ENCODE assay signal across 8 cellular contexts in genomic region chr1:23619299-23620188, GRCh38.
DNase-seq lines count a peak whose midpoint lies in the region; ATAC-seq and TF ChIP-seq lines count a peak whose summit lies in the region.

No MANE protein-coding gene starts in this region.

- peak overlapping the region; percentile 55 for H3K4me2 ChIP-seq in mesenchymal stem cell (ENCODE audit: low read length, poor library complexity, severe bottlenecking)

- H2AK5ac ChIP-seq in mesenchymal stem cell (ENCODE audit: low read length, severe bottlenecking), result no peak overlapping the region

- H3K4me3 ChIP-seq in ACC112 (ENCODE audit: low read depth, low read length) (peak overlapping the region; percentile 40; the same call in 1 of the 2 replicates), mesenchymal stem cell (ENCODE audit: insufficient read depth in 1 of 2, low read depth in 1 of 2, low read length in 2 of 2) (peak overlapping the region in 1 of 2 experiments; percentile 29)

- H2BK15ac ChIP-seq in mesenchymal stem cell (ENCODE audit: low read depth, poor library complexity, severe bottlenecking), result peak overlapping the region; percentile 62

- H3K36me3 Mint-ChIP-seq in MCF 10A (ENCODE audit: insufficient read depth, unreplicated experiment), result no peaks in the 10 kb centered on the region

- H2BK12ac ChIP-seq in mesenchymal stem cell (ENCODE audit: low read length in 2 of 2), result peak overlapping the region in 1 of 2 experiments; percentile 47

- no peak for TF ChIP-seq CTCF in MCF 10A (IDR thresholded peaks at IDR 0.05; ENCODE audit: unreplicated experiment)

- no peak overlapping the region for H2BK120ac ChIP-seq in mesenchymal stem cell (ENCODE audit: low read depth, low read length)

- CTCF ChIA-PET in MCF 10A (lab: Yijun Ruan, JAX), result interaction anchor here (0.6 to 5.8 kb wide), 4 partner anchors 10 to 17 kb away, joined by 3 to 29 read pairs (median 6); no protein-coding TSS in a partner anchor

- no peaks in the 10 kb centered on the region for H3K27me3 Mint-ChIP-seq in MCF 10A (ENCODE audit: insufficient read depth, unreplicated experiment)

- H3K4me1 ChIP-seq in ACC112 (ENCODE audit: control insufficient read depth, insufficient read depth, low read length, unreplicated experiment) (no peaks in the 10 kb centered on the region), mesenchymal stem cell (ENCODE audit: control insufficient read depth, insufficient read depth, low read depth, low read length) (peaks cover 6% of the 10 kb centered on the region)

- H3K14ac ChIP-seq in mesenchymal stem cell (ENCODE audit: low read length in 2 of 2), result no peak overlapping the region

- BruUV-seq in MCF 10A (replicated peaks; lab: Mats Ljungman, UMichigan), result no TSS peak

- H4K91ac ChIP-seq in mesenchymal stem cell (ENCODE audit: low read length), result no peak overlapping the region

- H3K36me3 ChIP-seq in ACC112 (ENCODE audit: insufficient read depth, low read length) (no peaks in the 10 kb centered on the region), KOPT-K1 (ENCODE audit: insufficient read depth, low read length) (no peaks in the 10 kb centered on the region), mesenchymal stem cell (ENCODE audit: control insufficient read depth in 1 of 2, insufficient read depth in 2 of 2, low read depth in 1 of 2, low read length in 2 of 2) (no peaks in the 10 kb centered on the region)

- H2BK5ac ChIP-seq in mesenchymal stem cell (ENCODE audit: low read depth, low read length, poor library complexity, severe bottlenecking), result no peak overlapping the region

- WGBS in mesenchymal stem cell, result 21% methylated on average over 23 of the region's 58 CpGs

- peak; percentile 70 for ATAC-seq in GM19455 (IDR thresholded peaks at IDR 0.05; ENCODE audit: unreplicated experiment)

- peak overlapping the region; percentile 53 for H3K4me3 Mint-ChIP-seq in MCF 10A (ENCODE audit: unreplicated experiment)

- H3K79me1 ChIP-seq in mesenchymal stem cell (replicated peaks; ENCODE audit: low read length, poor library complexity, severe bottlenecking), result no peaks in the 10 kb centered on the region

- H3K27me3 ChIP-seq in ACC112 (ENCODE audit: insufficient read depth, low read length), result peaks cover 31% of the 10 kb centered on the region
- H3K27me3 ChIP-seq in mesenchymal stem cell (ENCODE audit: control insufficient read depth in 1 of 2, insufficient read depth in 1 of 2, low read length in 2 of 2), result peaks cover 52 to 61% of the 10 kb centered on the region in 2 experiments

- no peak overlapping the region for H4K8ac ChIP-seq in mesenchymal stem cell (ENCODE audit: low read length)

- H2AFZ ChIP-seq in ACC112 (ENCODE audit: low read length, unreplicated experiment), result no peak overlapping the region
- no peak overlapping the region for H2AFZ ChIP-seq in mesenchymal stem cell (ENCODE audit: low read depth, low read length)

- H3K23ac ChIP-seq in mesenchymal stem cell (ENCODE audit: low read length in 2 of 2), result peak overlapping the region in 1 of 2 experiments; percentile 14

- peaks cover 6% of the 10 kb centered on the region for H3K4me1 Mint-ChIP-seq in MCF 10A (ENCODE audit: insufficient read depth, unreplicated experiment)

- peak overlapping the region in 1 of 2 experiments; percentile 34 for H3K18ac ChIP-seq in mesenchymal stem cell (ENCODE audit: low read depth in 1 of 2, low read length in 2 of 2)

- peak; percentile 66 to 87 (median 81) for DNase-seq in T-helper 2 cell
- peak; percentile 42 for DNase-seq in MCF 10A (ENCODE audit: unreplicated experiment)
- DNase-seq in mesenchymal stem cell, result no peak
- DNase-seq in stimulated activated CD8-positive, alpha-beta memory T cell treated with anti-CD3 and anti-CD28 coated beads, Interleukin-4, amount 100 ng/mL, for 4 hours (ENCODE audit: low read depth in 2 of 2, low spot score in 1 of 2), result peak; percentile 62 to 83
- no peak for DNase-seq in NK-92 treated with Interleukin-12 subunit alpha and Interleukin-12 subunit beta, amount 100 ng/mL, for 24 hours (lab: John Stamatoyannopoulos, UW)

- H3K27ac ChIP-seq in ACC112 (ENCODE audit: low read depth, low read length) (no peak overlapping the region), KOPT-K1 (ENCODE audit: low read depth, low read length, poor library complexity, severe bottlenecking) (peak overlapping the region; percentile 82), mesenchymal stem cell (ENCODE audit: low read length, poor library complexity, severe bottlenecking) (no peak overlapping the region)

- H3K9ac ChIP-seq in mesenchymal stem cell (ENCODE audit: low read length), result no peak overlapping the region

- no peak overlapping the region for H3K27ac Mint-ChIP-seq in MCF 10A (ENCODE audit: low read depth, unreplicated experiment)

- no peaks in the 10 kb centered on the region for H3K79me2 ChIP-seq in ACC112 (ENCODE audit: control insufficient read depth, insufficient read depth, low read length, unreplicated experiment)

- H3K9me3 ChIP-seq in KOPT-K1 (ENCODE audit: insufficient read depth, low read length, poor library complexity, severe bottlenecking) (no peaks in the 10 kb centered on the region), mesenchymal stem cell (ENCODE audit: control insufficient read depth, low read length) (no peaks in the 10 kb centered on the region)

- intact Hi-C loops in MCF 10A (cut with micrococcal nuclease), result no loop called here

- H3K4ac ChIP-seq in mesenchymal stem cell (ENCODE audit: low read depth in 1 of 2, low read length in 2 of 2), result no peak overlapping the region

- POLR2A ChIA-PET in MCF 10A (lab: Yijun Ruan, JAX), result interaction anchor here (1.0 to 6.4 kb wide), 6 partner anchors 12 to 76 kb away, joined by 3 to 63 read pairs (median 5); partner anchors contain the start of gene ID3

- no peaks in the 10 kb centered on the region for H3K9me3 Mint-ChIP-seq in MCF 10A (ENCODE audit: unreplicated experiment)

Comparison
In these comparisons a context has a peak if more than half of its experiments do, and no peak if none do; other contexts are left out.
1. DNase-seq: peak in T-helper 2 cell (5 of 5), MCF 10A (single experiment) and stimulated activated CD8-positive, alpha-beta memory T cell treated with anti-CD3 and anti-CD28 coated beads, Interleukin-4, amount 100 ng/mL, for 4 hours (2 of 2); none in mesenchymal stem cell (single experiment) and NK-92 treated with Interleukin-12 subunit alpha and Interleukin-12 subunit beta, amount 100 ng/mL, for 24 hours (single experiment).